In the genomic region with DNA sequence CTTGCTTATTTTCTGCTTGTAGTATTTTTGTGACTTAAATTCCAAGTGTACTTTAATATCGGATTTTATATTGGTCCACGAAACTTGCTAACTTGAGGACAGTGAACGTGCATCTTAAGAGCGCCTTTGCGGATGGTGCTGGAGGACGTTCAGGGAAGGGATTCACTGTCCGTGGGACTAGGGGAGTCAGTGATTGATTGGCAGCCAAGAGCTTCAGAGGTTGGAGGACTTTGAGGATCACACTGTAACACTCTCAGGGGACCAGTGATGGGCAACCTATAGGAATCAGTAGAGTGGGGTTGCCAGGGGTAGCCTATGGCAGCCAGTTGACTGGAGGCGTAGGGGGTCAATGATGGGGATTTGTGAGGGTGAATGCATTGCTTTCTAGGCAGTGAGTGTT, we compare ENCODE assay signal across 1 cellular context.
TF ChIP-seq lines count a peak whose summit lies in the region.

No MANE protein-coding gene starts in this region.

TF ChIP-seq in GM12878, 131 proteins besides CTCF, POLR2A, EP300 and RAD21:
- TF ChIP-seq STAT3 (IDR thresholded peaks at IDR 0.05; ENCODE audit: low read depth, low read length) = no peak
- TF ChIP-seq, protein P1, sequence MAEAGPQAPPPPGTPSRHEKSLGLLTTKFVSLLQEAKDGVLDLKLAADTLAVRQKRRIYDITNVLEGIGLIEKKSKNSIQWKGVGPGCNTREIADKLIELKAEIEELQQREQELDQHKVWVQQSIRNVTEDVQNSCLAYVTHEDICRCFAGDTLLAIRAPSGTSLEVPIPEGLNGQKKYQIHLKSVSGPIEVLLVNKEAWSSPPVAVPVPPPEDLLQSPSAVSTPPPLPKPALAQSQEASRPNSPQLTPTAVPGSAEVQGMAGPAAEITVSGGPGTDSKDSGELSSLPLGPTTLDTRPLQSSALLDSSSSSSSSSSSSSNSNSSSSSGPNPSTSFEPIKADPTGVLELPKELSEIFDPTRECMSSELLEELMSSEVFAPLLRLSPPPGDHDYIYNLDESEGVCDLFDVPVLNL (IDR thresholded peaks at IDR 0.05; ENCODE audit: low read depth, low read length) = no peak
- TF ChIP-seq PKNOX1 (IDR thresholded peaks at IDR 0.05) = peak; percentile 83
- TF ChIP-seq USF2 (IDR thresholded peaks at IDR 0.05; ENCODE audit: borderline replicate concordance, low read depth, low read length) = no peak
- no peak for TF ChIP-seq TARDBP (IDR thresholded peaks at IDR 0.05; ENCODE audit: borderline replicate concordance)
- TF ChIP-seq CHD2 (IDR thresholded peaks at IDR 0.05; ENCODE audit: borderline replicate concordance, low read depth, low read length) = 0 out of 2 replicates have a peak, but pooled peaks have one; percentile 8
- TF ChIP-seq ZNF217 (IDR thresholded peaks at IDR 0.05) = no peak
- TF ChIP-seq PBX3 (IDR thresholded peaks at IDR 0.05; ENCODE audit: insufficient replicate concordance, low read depth, low read length) = peak; percentile 56
- no peak for TF ChIP-seq RELB (IDR thresholded peaks at IDR 0.05; ENCODE audit: low read depth)
- TF ChIP-seq ZNF274 (IDR thresholded peaks at IDR 0.05; ENCODE audit: insufficient read depth, insufficient read length) = no peak
TF ChIP-seq in GM12878: peak in this region for 3.
